In the genomic region with DNA sequence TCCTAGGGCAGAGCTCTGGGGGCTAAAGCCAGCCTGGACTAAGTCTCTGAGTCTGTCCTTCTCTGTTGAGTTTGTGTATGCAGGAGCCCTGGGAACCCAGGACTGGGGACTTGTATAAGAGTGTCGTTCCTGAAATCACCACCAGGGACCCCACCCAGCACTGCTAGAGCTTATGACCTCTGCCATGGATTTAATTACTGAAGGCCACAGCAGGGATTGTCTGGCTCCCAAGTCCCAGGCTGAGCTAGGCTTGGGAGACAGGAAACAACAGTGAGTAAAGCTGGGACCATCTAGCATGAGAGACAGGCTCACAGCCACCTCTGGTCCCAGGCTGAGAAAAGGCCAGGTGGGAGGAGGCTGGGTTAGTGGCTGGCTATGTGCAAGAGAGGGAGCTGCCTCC, we compare ENCODE assay signal across 8 cellular contexts. TPM values are rescaled to one million over a fixed set of nuclear protein-coding genes. Genes with fewer than 3 reads are reported as not detected.
DNase-seq lines count a peak whose midpoint lies in the region; ATAC-seq and TF ChIP-seq lines count a peak whose summit lies in the region.

No MANE protein-coding gene starts in this region.

- H3K27ac ChIP-seq in Panc1 (ENCODE audit: low read length) (peak overlapping the region; percentile 84), right atrium auricular region (peak overlapping the region in 1 of 2 donors; percentile 13)

- no peak overlapping the region for H3K4me3 Mint-ChIP-seq in activated naive CD8-positive, alpha-beta T cell treated with anti-CD3 and anti-CD28 coated beads for 36 hours

- no peaks in the 10 kb centered on the region for H3K9me3 Mint-ChIP-seq in activated naive CD8-positive, alpha-beta T cell treated with anti-CD3 and anti-CD28 coated beads for 36 hours

- peak; percentile 91 for TF ChIP-seq CTCF in Panc1 (IDR thresholded peaks at IDR 0.05)
- peak; percentile 59 to 70 for TF ChIP-seq CTCF in right atrium auricular region (IDR thresholded peaks at IDR 0.05)

- H3K36me3 ChIP-seq in Panc1 (ENCODE audit: control insufficient read depth, insufficient read depth, low read length) = no peaks in the 10 kb centered on the region
- H3K36me3 ChIP-seq in right atrium auricular region = no peaks in the 10 kb centered on the region

- in situ Hi-C loops in Panc1 (cut with HindIII; ENCODE audit: low pct_unique_long_range_greater_than_20kb, low sequenced_read_pairs) = loop anchor here (10.0 kb wide), 1 partner anchor 45 kb away; no protein-coding TSS in a partner anchor

- peaks cover 5% of the 10 kb centered on the region for H3K4me1 Mint-ChIP-seq in activated naive CD8-positive, alpha-beta T cell treated with anti-CD3 and anti-CD28 coated beads for 36 hours

- H3K27ac Mint-ChIP-seq in activated naive CD8-positive, alpha-beta T cell treated with anti-CD3 and anti-CD28 coated beads for 36 hours = no peak overlapping the region

- H3K4me3 ChIP-seq in Panc1 (ENCODE audit: low read depth in 2 of 2, low read length in 2 of 2) (peak overlapping the region; percentile 69 to 84; a peak in 3 of 4 replicates), right atrium auricular region (no peak overlapping the region)

- H3K27me3 ChIP-seq in Panc1 (ENCODE audit: control insufficient read depth, insufficient read depth, low read length) (no peaks in the 10 kb centered on the region), right atrium auricular region (no peaks in the 10 kb centered on the region)

- POLR2A ChIA-PET in HEK293T (lab: Yijun Ruan, JAX) (no interaction called here), Panc1 (lab: Charles Lee) (interaction anchor here (0.6 to 0.7 kb wide), 2 partner anchors 196 to 1600 kb away, joined by 3 to 10 read pairs; no protein-coding TSS in a partner anchor)

- H3K36me3 Mint-ChIP-seq in activated naive CD8-positive, alpha-beta T cell treated with anti-CD3 and anti-CD28 coated beads for 36 hours = no peaks in the 10 kb centered on the region

- H3K27me3 Mint-ChIP-seq in activated naive CD8-positive, alpha-beta T cell treated with anti-CD3 and anti-CD28 coated beads for 36 hours = peaks cover 12% of the 10 kb centered on the region

- peak; percentile 81 for DNase-seq in DMS 273 (lab: John Stamatoyannopoulos, UW; ENCODE audit: unreplicated experiment)
- DNase-seq in HEK293T (ENCODE audit: extremely low spot score) = peak; percentile 73
- DNase-seq in Panc1 (ENCODE audit: low read depth, low spot score) = peak; percentile 69
- DNase-seq in activated naive CD8-positive, alpha-beta T cell treated with anti-CD3 and anti-CD28 coated beads for 36 hours = peak; percentile 21
- peak; percentile 73 for DNase-seq in right atrium auricular region (ENCODE audit: low spot score)
- DNase-seq in retina = peak; percentile 58

- H3K4me1 ChIP-seq in Panc1 (ENCODE audit: control insufficient read depth, insufficient read depth, low read length) = peaks cover 79% of the 10 kb centered on the region
- peaks cover 0 to 34% of the 10 kb centered on the region in 2 donors for H3K4me1 ChIP-seq in right atrium auricular region

- no TSS peak for BruUV-seq in Panc1 (replicated peaks; lab: Mats Ljungman, UMichigan)

- intact Hi-C loops in Panc1 (cut with micrococcal nuclease; ENCODE audit: unreplicated experiment) = no loop called here

- H3K9me3 ChIP-seq in Panc1 (ENCODE audit: control insufficient read depth, insufficient read depth, low read depth, low read length) (no peaks in the 10 kb centered on the region), right atrium auricular region (no peaks in the 10 kb centered on the region)

- CTCF ChIA-PET in HEK293T (lab: Yijun Ruan, JAX) = interaction anchor here (0.6 to 2.7 kb wide), 8 partner anchors 11 to 983 kb away, joined by 3 to 11 read pairs (median 4); no protein-coding TSS in a partner anchor
- CTCF ChIA-PET in Panc1 (lab: Charles Lee) = interaction anchor here (0.6 to 0.9 kb wide), 4 partner anchors 12 to 58 kb away, joined by 3 to 8 read pairs (median 3); no protein-coding TSS in a partner anchor

- ATAC-seq in Panc1 (peak; percentile 69), HG03045 (IDR thresholded peaks at IDR 0.05; ENCODE audit: unreplicated experiment) (no peak), HG02981 (IDR thresholded peaks at IDR 0.05; ENCODE audit: unreplicated experiment) (no peak)

TF ChIP-seq in HEK293T, 16 proteins besides CTCF, POLR2A, EP300 and RAD21:
- no peak for TF ChIP-seq FOXK2 (IDR thresholded peaks at IDR 0.05)
- no peak for TF ChIP-seq FOXA1 (IDR thresholded peaks at IDR 0.05)
- TF ChIP-seq FOXM1 (IDR thresholded peaks at IDR 0.05; ENCODE audit: borderline replicate concordance) = no peak
- no peak for TF ChIP-seq L3MBTL2 (conservative IDR thresholded peaks at IDR 0.05)
- no peak for TF ChIP-seq ARNT (IDR thresholded peaks at IDR 0.05)
- TF ChIP-seq ZNF384 (IDR thresholded peaks at IDR 0.05) = no peak
- no peak for TF ChIP-seq LEF1 (IDR thresholded peaks at IDR 0.05; ENCODE audit: borderline replicate concordance)
- TF ChIP-seq CTBP1 (IDR thresholded peaks at IDR 0.05; ENCODE audit: borderline replicate concordance) = no peak
- no peak for TF ChIP-seq TARDBP (IDR thresholded peaks at IDR 0.05)
- TF ChIP-seq ELF4 (IDR thresholded peaks at IDR 0.05) = no peak
- no peak for TF ChIP-seq BHLHE40 (IDR thresholded peaks at IDR 0.05; ENCODE audit: borderline replicate concordance)
- TF ChIP-seq SUZ12 (IDR thresholded peaks at IDR 0.05) = no peak
- TF ChIP-seq, protein P1, sequence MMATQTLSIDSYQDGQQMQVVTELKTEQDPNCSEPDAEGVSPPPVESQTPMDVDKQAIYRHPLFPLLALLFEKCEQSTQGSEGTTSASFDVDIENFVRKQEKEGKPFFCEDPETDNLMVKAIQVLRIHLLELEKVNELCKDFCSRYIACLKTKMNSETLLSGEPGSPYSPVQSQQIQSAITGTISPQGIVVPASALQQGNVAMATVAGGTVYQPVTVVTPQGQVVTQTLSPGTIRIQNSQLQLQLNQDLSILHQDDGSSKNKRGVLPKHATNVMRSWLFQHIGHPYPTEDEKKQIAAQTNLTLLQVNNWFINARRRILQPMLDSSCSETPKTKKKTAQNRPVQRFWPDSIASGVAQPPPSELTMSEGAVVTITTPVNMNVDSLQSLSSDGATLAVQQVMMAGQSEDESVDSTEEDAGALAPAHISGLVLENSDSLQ (IDR thresholded peaks at IDR 0.05) = no peak
- no peak for TF ChIP-seq HDGF (IDR thresholded peaks at IDR 0.05; ENCODE audit: borderline replicate concordance)
- TF ChIP-seq NFRKB (IDR thresholded peaks at IDR 0.05) = no peak
- no peak for TF ChIP-seq SP1 (IDR thresholded peaks at IDR 0.05)

RNA-seq across cellular contexts. Expression of a gene that starts 1.4 kb away (rescaled TPM):
- total RNA-seq in Panc1 (2021; ENCODE audit: unreplicated experiment) = 199 TPM
- 415 TPM for polyA plus RNA-seq in Panc1 (2012; ENCODE audit: insufficient read length)
- total RNA-seq in activated naive CD8-positive, alpha-beta T cell treated with anti-CD3 and anti-CD28 coated beads for 36 hours = under 1 TPM; 0.60 to 0.66 TPM
- 1 to 10 TPM; 6.6 to 7.7 TPM for total RNA-seq in right atrium auricular region

RNA-seq across cellular contexts. Expression of a gene that starts 33.1 kb away (rescaled TPM):
- 0.21 TPM for total RNA-seq in Panc1 (2021; ENCODE audit: unreplicated experiment)
- polyA plus RNA-seq in Panc1 (2012; ENCODE audit: insufficient read length) = 0.94 TPM
- total RNA-seq in activated naive CD8-positive, alpha-beta T cell treated with anti-CD3 and anti-CD28 coated beads for 36 hours = not detected
- under 1 TPM; 0.24 to 0.41 TPM for total RNA-seq in right atrium auricular region

Comparison
In these comparisons a context has a peak if more than half of its experiments do, and no peak if none do; other contexts are left out.
1. DNase-seq: peak in every context shown above with its lines; median percentile 81 in DMS 273; 73 in HEK293T; 73 in right atrium auricular region; 69 in Panc1; 58 in retina; 21 in activated naive CD8-positive, alpha-beta T cell treated with anti-CD3 and anti-CD28 coated beads for 36 hours.
2. H3K4me3 ChIP-seq: peak in Panc1 (2 of 2); none in right atrium auricular region (0 of 2).
3. RNA of a gene that starts 1.4 kb away (total RNA-seq): 199 TPM in Panc1 (single experiment); 6.6 to 7.7 TPM in right atrium auricular region and 0.60 to 0.66 TPM in activated naive CD8-positive, alpha-beta T cell treated with anti-CD3 and anti-CD28 coated beads for 36 hours; every median in the first group is over 10 times any median in the second.